6 cellular contexts compared by ENCODE assay signal in the genomic region with DNA sequence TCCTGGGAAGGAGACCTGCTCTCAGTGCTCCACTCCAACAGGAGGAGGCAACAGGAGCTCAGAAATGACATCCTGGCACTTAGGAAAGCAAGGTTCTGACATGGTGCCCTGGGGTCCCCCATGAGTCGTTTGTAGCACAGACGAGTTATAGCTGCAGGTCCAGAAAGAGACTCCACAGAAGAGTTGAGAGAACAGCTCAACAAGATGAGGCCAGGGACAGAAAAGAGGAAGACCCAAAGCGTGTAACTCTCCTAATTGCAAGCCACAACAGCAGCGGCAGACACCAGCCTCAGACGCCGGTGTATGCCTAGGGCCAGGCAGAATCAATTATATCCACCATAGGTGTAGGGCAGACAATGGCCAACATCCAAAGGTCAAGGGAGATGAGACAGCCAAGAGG. TPM values are rescaled to one million over a fixed set of nuclear protein-coding genes. Genes with fewer than 3 reads are reported as not detected.
"Had no signal": no experiment of that assay in that cellular context is flagged by ENCODE, and none has a peak within 500 bp of the region (broad histone marks: within the 10 kb centered on the region; RNA-seq: fewer than 3 reads in every experiment).

No MANE protein-coding gene starts in this region.

RNA-seq across cellular contexts. Expression of a gene that starts 5.9 kb away (rescaled TPM):
- total RNA-seq: M059J, PC-3, Peyer's patch, Right ventricle myocardium superior, SJSA1 had no signal
- polyA plus RNA-seq: SK-N-SH had no signal
